ENCODE assay signal across 9 cellular contexts in genomic region chr7:17408245-17408903, GRCh38.
DNase-seq lines count a peak whose midpoint lies in the region; ATAC-seq and TF ChIP-seq lines count a peak whose summit lies in the region.
"Had no signal": no experiment of that assay in that cellular context is flagged by ENCODE, and none has a peak within 500 bp of the region (broad histone marks: within the 10 kb centered on the region; RNA-seq: fewer than 3 reads in every experiment).

No MANE protein-coding gene starts in this region.

- H3K27ac ChIP-seq in AG04450 (ENCODE audit: low read depth, low read length) (no peak overlapping the region), right lobe of liver (peak overlapping the region; percentile 49 to 71 (median 67))

- intact Hi-C loops in right lobe of liver (cut with DNase I), result no loop called here

- no peaks in the 10 kb centered on the region for H3K27me3 ChIP-seq in AG04450 (ENCODE audit: control insufficient read depth, insufficient read depth, low read length)
- H3K27me3 ChIP-seq in MG63, result no peaks in the 10 kb centered on the region
- H3K27me3 ChIP-seq in right lobe of liver, result no peaks in the 10 kb centered on the region

- no peak for TF ChIP-seq CTCF in AG04450 (IDR thresholded peaks at IDR 0.05; ENCODE audit: low read depth, low read length)
- TF ChIP-seq CTCF in right lobe of liver (IDR thresholded peaks at IDR 0.05), result no peak

- H3K4me3 ChIP-seq in AG04450 (ENCODE audit: low read depth, low read length) (no peak overlapping the region), MG63 (no peak overlapping the region), right lobe of liver (no peak overlapping the region)

- ATAC-seq in right lobe of liver, result peak; percentile 87 to 99 (median 94)

- H3K9me3 ChIP-seq in AG04450 (ENCODE audit: control insufficient read depth, insufficient read depth, low read length) (no peaks in the 10 kb centered on the region), MG63 (no peaks in the 10 kb centered on the region), right lobe of liver (no peaks in the 10 kb centered on the region)

- peaks cover 0 to 44% (median 7%) of the 10 kb centered on the region in 4 donors for H3K4me1 ChIP-seq in right lobe of liver

- TF ChIP-seq POLR2A in right lobe of liver (IDR thresholded peaks at IDR 0.05), result no peak

- POLR2A ChIA-PET in AG04450 (lab: Yijun Ruan, JAX), result interaction anchor here (1.1 kb wide), 1 partner anchor 132 kb away, joined by 3 read pairs; no protein-coding TSS in a partner anchor

- CTCF ChIA-PET in AG04450 (lab: Charles Lee), result no interaction called here

- 9% methylated on average over 5 of the region's 5 CpGs for WGBS in right lobe of liver (ENCODE audit: insufficient coverage, low coverage, low lambda C conversion rate, missing lambda C conversion rate)

- H3K36me3 ChIP-seq in MG63 (no peaks in the 10 kb centered on the region), right lobe of liver (no peaks in the 10 kb centered on the region)

- DNase-seq in AG04450 (ENCODE audit: low read depth, low spot score) (peak; percentile 74), MG63 (peak; percentile 78), brain pericyte (ENCODE audit: low read depth, low spot score) (peak; percentile 65), right lobe of liver (peak; percentile 52 to 83 (median 66)), NCI-H2081 (lab: John Stamatoyannopoulos, UW) (no peak), T-helper 2 cell (no peak), activated gamma-delta T cell (lab: John Stamatoyannopoulos, UW) (no peak), NCI-H1694 (lab: John Stamatoyannopoulos, UW) (no peak)
- DNase-seq: activated B cell treated with CpG ODN at 0.5 μM for 24 hours had no signal

Comparison
In these comparisons a context has a peak if more than half of its experiments do, and no peak if none do; other contexts are left out.
1. DNase-seq: peak in AG04450 (single experiment), MG63 (single experiment), brain pericyte (single experiment) and right lobe of liver (3 of 3); none in NCI-H2081 (0 of 2), T-helper 2 cell (0 of 5), activated gamma-delta T cell (single experiment) and NCI-H1694 (single experiment).